In the genomic region with DNA sequence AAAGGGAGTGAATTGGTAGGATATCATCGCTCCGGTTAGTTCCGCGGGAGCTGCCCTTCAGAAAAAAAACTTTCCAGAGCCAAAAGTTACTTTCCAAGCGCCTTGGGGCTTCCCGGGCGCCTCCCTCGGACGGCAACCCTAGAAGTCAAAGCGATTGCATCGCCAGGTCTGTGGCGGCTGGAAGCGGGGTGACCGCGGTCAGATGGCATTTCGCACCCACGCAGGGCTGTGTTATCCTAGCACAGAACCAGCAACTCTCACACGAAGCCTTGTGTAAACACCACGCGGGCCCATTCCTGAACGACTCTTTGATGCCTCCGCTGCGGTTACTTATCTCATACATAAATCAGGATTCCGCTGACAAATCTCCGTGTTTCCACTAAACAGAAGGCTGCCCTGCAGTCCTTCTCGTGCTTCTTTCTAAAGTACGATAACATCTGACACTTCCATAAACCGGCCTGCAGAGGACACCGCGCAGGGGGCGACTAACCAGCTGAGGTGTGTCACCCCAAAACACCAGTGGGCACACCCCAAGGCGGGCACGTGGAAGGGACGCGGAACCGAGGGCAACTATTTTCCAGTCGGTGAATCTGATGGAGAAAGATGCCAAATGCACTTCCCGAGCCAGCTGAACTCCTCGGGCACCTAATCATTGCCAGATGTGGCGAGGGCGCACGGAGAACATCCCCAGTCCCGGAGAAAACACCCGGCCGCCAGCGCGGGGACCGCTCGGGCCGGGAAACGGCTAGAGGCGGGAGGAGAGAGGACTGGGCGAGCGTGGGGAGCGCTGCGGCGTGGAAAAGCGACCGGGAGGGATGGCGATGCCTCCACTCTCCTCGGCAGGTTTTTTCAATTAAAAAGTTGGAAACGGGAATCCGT, we compare ENCODE assay signal across 8 cellular contexts.
DNase-seq lines count a peak whose midpoint lies in the region; ATAC-seq and TF ChIP-seq lines count a peak whose summit lies in the region.
"Had no signal": no experiment of that assay in that cellular context is flagged by ENCODE, and none has a peak within 500 bp of the region (broad histone marks: within the 10 kb centered on the region; RNA-seq: fewer than 3 reads in every experiment).

No MANE protein-coding gene starts in this region.

- TF ChIP-seq CTCF in tibial artery (IDR thresholded peaks at IDR 0.05): no peak

- H3K4me1 ChIP-seq in tibial artery: peaks cover 0 to 26% (median 18%) of the 10 kb centered on the region in 4 donors

- H3K36me3 ChIP-seq in tibial artery: no peaks in the 10 kb centered on the region

- peaks cover 0 to 26% of the 10 kb centered on the region in 2 donors for H3K27me3 ChIP-seq in tibial artery

- H3K4me3 ChIP-seq in tibial artery: peak overlapping the region; percentile 50 to 63

- DNase-seq in HS-5 (ENCODE audit: low read depth) (peak; percentile 54), astrocyte of the hippocampus (ENCODE audit: low read depth, low spot score) (peak; percentile 84), kidney glomerular epithelial cell (lab: John Stamatoyannopoulos, UW) (peak; percentile 93), tibial artery (no peak), NCI-H1105 treated with DMSO at 0.1 percent for 48 hours (lab: John Stamatoyannopoulos, UW) (no peak)
- no peak for DNase-seq in activated CD4-positive, alpha-beta T cell treated with anti-CD3 and anti-CD28 coated beads for 48 hours
- DNase-seq: NCI-H187 had no signal

- intact Hi-C loops in tibial artery (cut with DNase I; ENCODE audit: low total_unique reads): no loop called here

- no peak for ATAC-seq in HG03565 (IDR thresholded peaks at IDR 0.05; ENCODE audit: unreplicated experiment)

- H3K9me3 ChIP-seq in tibial artery: no peaks in the 10 kb centered on the region

- H3K27ac ChIP-seq in tibial artery: no peak overlapping the region

Comparison
In these comparisons a context has a peak if more than half of its experiments do, and no peak if none do; other contexts are left out.
1. DNase-seq: peak in HS-5 (single experiment), astrocyte of the hippocampus (single experiment) and kidney glomerular epithelial cell (single experiment); none in tibial artery (0 of 2), NCI-H1105 treated with DMSO at 0.1 percent for 48 hours (single experiment) and activated CD4-positive, alpha-beta T cell treated with anti-CD3 and anti-CD28 coated beads for 48 hours (single experiment).